ENCODE assay signal across 2 cellular contexts in the genomic region with DNA sequence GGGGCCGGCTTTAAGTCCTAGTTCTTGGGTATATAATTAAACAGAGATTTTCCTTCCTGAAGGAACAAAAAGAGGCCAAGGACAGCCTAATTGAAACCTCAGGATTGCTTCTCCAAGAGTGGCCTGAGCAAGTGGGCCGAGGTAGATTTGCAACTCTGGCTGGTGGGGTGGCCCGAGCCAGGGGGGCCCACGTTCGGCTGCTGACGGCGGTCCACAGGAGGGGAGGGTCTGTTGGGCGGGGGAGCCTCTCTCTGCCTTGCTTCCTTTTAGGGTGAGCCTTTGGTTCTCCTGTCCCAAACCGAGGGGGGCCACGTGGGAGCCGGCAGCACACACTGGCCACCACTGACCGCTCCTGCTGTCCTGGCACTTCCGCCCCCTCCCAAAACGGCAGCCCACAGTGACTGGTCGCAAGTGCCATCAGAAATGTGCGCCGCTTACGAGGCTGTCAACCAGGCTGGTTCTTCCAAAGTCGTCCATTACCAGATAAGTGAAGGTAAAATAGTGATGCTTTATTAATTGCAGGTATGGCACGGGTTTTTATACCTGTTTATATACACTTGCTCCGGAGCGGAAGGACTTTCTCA.
TF ChIP-seq lines count a peak whose summit lies in the region.

No MANE protein-coding gene starts in this region.

TF ChIP-seq in GM23338, 12 proteins besides CTCF, POLR2A, EP300 and RAD21:
- no peak for TF ChIP-seq ZNF462 (CRISPR knock-in tag; IDR thresholded peaks at IDR 0.05)

TF ChIP-seq in WTC11, 78 proteins besides CTCF, POLR2A, EP300 and RAD21 (continued from another document):
- TF ChIP-seq CREM (CRISPR knock-in tag; IDR thresholded peaks at IDR 0.05): no peak
- TF ChIP-seq, protein P1, sequence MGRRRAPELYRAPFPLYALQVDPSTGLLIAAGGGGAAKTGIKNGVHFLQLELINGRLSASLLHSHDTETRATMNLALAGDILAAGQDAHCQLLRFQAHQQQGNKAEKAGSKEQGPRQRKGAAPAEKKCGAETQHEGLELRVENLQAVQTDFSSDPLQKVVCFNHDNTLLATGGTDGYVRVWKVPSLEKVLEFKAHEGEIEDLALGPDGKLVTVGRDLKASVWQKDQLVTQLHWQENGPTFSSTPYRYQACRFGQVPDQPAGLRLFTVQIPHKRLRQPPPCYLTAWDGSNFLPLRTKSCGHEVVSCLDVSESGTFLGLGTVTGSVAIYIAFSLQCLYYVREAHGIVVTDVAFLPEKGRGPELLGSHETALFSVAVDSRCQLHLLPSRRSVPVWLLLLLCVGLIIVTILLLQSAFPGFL (CRISPR knock-in tag; IDR thresholded peaks at IDR 0.05; ENCODE audit: borderline replicate concordance): no peak
- TF ChIP-seq, protein P2, sequence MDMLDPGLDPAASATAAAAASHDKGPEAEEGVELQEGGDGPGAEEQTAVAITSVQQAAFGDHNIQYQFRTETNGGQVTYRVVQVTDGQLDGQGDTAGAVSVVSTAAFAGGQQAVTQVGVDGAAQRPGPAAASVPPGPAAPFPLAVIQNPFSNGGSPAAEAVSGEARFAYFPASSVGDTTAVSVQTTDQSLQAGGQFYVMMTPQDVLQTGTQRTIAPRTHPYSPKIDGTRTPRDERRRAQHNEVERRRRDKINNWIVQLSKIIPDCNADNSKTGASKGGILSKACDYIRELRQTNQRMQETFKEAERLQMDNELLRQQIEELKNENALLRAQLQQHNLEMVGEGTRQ (CRISPR knock-in tag; IDR thresholded peaks at IDR 0.05): no peak
- no peak for TF ChIP-seq HMGXB4 (CRISPR knock-in tag; IDR thresholded peaks at IDR 0.05)
